Comparison of ENCODE assay signal across 9 cellular contexts in the genomic region with DNA sequence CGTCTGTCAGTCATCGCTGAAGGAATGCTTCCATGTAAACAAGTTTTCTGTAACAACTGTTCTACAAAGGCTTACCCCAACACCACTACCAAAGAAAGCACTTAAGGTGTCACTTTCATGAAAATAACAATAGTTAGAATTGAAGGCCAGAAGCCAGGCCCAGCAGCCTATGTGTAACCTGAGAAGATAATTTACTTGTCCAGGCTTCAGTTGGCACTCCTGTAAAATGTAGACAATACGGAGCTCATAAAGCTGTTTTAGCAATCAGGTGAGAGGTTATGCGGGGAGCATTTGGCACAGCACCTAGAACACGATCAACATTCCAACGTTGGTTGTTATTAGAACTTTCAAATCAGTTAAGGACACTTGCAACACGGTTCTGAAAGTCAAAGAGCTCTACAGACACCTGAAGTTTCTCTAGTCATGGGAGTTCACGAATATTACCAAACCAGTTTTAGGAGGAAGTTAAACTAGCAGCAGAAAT. TPM values are rescaled to one million over a fixed set of nuclear protein-coding genes. Genes with fewer than 3 reads are reported as not detected.
DNase-seq lines count a peak whose midpoint lies in the region; ATAC-seq and TF ChIP-seq lines count a peak whose summit lies in the region.
"Had no signal": no experiment of that assay in that cellular context is flagged by ENCODE, and none has a peak within 500 bp of the region (broad histone marks: within the 10 kb centered on the region; RNA-seq: fewer than 3 reads in every experiment).

No MANE protein-coding gene starts in this region.

- H3K4me3 ChIP-seq in LNCaP clone FGC (ENCODE audit: low read depth, low read length) (peak overlapping the region; percentile 32), esophagus squamous epithelium (no peak overlapping the region), rectal smooth muscle tissue (ENCODE audit: low read length) (no peak overlapping the region), WERI-Rb-1 (ENCODE audit: low read depth, low read length) (no peak overlapping the region)

- H3K36me3 ChIP-seq in esophagus squamous epithelium = no peaks in the 10 kb centered on the region
- H3K36me3 ChIP-seq in rectal smooth muscle tissue (ENCODE audit: control insufficient read depth, insufficient read depth, low read length) = no peaks in the 10 kb centered on the region
- no peaks in the 10 kb centered on the region for H3K36me3 ChIP-seq in WERI-Rb-1

- H3K27me3 ChIP-seq in esophagus squamous epithelium = no peaks in the 10 kb centered on the region
- no peaks in the 10 kb centered on the region for H3K27me3 ChIP-seq in rectal smooth muscle tissue (ENCODE audit: control insufficient read depth, insufficient read depth, low read length)
- H3K27me3 ChIP-seq in WERI-Rb-1 (ENCODE audit: insufficient read depth, low read depth, severe bottlenecking) = no peaks in the 10 kb centered on the region

- in situ Hi-C loops in KBM-7 (cut with MboI; ENCODE audit: low pct_unique_long_range_greater_than_20kb, low sequenced_read_pairs) = no loop called here

- no peaks in the 10 kb centered on the region for H3K9me3 ChIP-seq in esophagus squamous epithelium
- no peaks in the 10 kb centered on the region for H3K9me3 ChIP-seq in WERI-Rb-1 (ENCODE audit: severe bottlenecking)

- 49 to 55% methylated on average over 8 of the region's 8 CpGs for WGBS in esophagus squamous epithelium, 2 donors

- H3K4me1 ChIP-seq in esophagus squamous epithelium = peaks cover 0 to 21% (median 13%) of the 10 kb centered on the region in 3 donors
- H3K4me1 ChIP-seq in rectal smooth muscle tissue (ENCODE audit: control insufficient read depth, insufficient read depth, low read length) = peaks cover 3% of the 10 kb centered on the region

- intact Hi-C loops in esophagus squamous epithelium (cut with DNase I) = no loop called here

- peak overlapping the region in 3 of 4 donors; percentile 5 to 23 (median 18) for H3K27ac ChIP-seq in esophagus squamous epithelium
- peak overlapping the region; percentile 50 for H3K27ac ChIP-seq in rectal smooth muscle tissue (ENCODE audit: low read depth, low read length)
- no peak overlapping the region for H3K27ac ChIP-seq in WERI-Rb-1

- TF ChIP-seq CTCF in LNCaP clone FGC (IDR thresholded peaks at IDR 0.05; ENCODE audit: control insufficient read depth, extremely low read depth, insufficient read depth) (no peak), esophagus squamous epithelium (IDR thresholded peaks at IDR 0.05) (no peak), WERI-Rb-1 (IDR thresholded peaks at IDR 0.05; ENCODE audit: low read depth, low read length) (no peak)

- H3K9ac ChIP-seq in rectal smooth muscle tissue (ENCODE audit: low read length) = no peak overlapping the region

- DNase-seq in LNCaP clone FGC (ENCODE audit: low read depth) (peak; percentile 88), NCI-H2196 treated with DMSO at 0.1 percent for 48 hours (lab: John Stamatoyannopoulos, UW; ENCODE audit: unreplicated experiment) (peak; percentile 19), esophagus squamous epithelium (lab: John Stamatoyannopoulos, UW) (no peak), WERI-Rb-1 (no peak), KBM-7 (no peak)
- DNase-seq: NK-92 treated with Interleukin-12 subunit alpha and Interleukin-12 subunit beta, amount 100 ng/mL, for 24 hours had no signal

- TF ChIP-seq POLR2A in esophagus squamous epithelium (IDR thresholded peaks at IDR 0.05) = no peak

- no peak for ATAC-seq in GM18502 (IDR thresholded peaks at IDR 0.05; ENCODE audit: poor library complexity, unreplicated experiment)
- no peak for ATAC-seq in GM21786 (IDR thresholded peaks at IDR 0.05; ENCODE audit: unreplicated experiment)

RNA-seq across cellular contexts. Expression of a gene that starts 15.7 kb away (rescaled TPM):
- total RNA-seq in esophagus squamous epithelium = 10 to 100 TPM in 2 of 4 donors, 1 to 10 TPM in 2; 5.4 to 20.4 (median 12.9) TPM

Comparison
In these comparisons a context has a peak if more than half of its experiments do, and no peak if none do; other contexts are left out.
1. DNase-seq: peak in LNCaP clone FGC (single experiment) and NCI-H2196 treated with DMSO at 0.1 percent for 48 hours (single experiment); none in esophagus squamous epithelium (single experiment), WERI-Rb-1 (single experiment) and KBM-7 (single experiment).